Comparison of ENCODE assay signal across 1 cellular context in the genomic region with DNA sequence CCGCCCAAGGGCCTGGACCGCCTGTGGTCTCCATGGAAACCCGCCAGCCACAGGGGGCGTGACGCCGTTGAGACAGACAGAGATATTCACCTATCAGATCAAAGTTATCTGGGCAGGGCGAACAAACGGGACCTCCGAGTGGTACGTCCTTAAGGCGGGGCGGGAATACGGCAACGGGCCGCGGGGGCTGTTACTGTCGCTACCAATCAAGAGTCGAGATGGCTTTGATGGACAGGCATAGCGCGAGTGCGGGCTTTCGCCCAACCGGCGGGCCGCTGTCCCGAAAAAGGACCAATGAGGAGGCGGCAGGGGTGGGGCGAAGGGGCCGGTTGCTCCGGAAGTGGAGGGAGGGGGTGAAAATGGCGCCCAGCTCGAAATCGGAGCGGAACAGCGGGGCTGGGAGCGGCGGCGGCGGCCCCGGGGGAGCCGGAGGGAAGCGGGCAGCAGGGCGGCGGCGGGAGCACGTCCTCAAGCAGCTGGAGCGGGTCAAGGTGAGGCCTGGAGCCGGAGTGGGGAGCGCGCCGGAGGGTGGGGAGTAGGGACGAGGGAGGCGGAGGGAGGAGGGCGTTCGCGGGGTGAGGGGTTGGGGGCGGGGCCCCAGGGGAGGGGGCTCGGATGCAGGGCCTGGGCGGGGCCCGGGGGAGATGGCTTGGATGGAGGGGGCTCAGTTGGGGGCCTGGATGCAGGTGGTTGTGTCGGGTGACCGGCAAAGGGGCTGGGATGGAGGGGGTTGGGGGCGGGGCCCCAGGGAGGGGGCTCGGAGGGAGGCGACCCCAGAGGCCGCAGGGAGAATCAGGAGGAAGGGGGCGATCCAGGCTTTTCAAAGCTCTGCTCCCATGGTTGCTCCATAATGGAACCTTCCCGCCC.
TF ChIP-seq lines count a peak whose summit lies in the region.

A gene with protein sequence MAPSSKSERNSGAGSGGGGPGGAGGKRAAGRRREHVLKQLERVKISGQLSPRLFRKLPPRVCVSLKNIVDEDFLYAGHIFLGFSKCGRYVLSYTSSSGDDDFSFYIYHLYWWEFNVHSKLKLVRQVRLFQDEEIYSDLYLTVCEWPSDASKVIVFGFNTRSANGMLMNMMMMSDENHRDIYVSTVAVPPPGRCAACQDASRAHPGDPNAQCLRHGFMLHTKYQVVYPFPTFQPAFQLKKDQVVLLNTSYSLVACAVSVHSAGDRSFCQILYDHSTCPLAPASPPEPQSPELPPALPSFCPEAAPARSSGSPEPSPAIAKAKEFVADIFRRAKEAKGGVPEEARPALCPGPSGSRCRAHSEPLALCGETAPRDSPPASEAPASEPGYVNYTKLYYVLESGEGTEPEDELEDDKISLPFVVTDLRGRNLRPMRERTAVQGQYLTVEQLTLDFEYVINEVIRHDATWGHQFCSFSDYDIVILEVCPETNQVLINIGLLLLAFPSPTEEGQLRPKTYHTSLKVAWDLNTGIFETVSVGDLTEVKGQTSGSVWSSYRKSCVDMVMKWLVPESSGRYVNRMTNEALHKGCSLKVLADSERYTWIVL (plus strand): TSS at position 356 of the 867 bp plus-strand sequence. CDS start 4 bp downstream, at position 360.

TF ChIP-seq in GM12878, 131 proteins besides CTCF, POLR2A, EP300 and RAD21 (continued from another document and continues in another):
- TF ChIP-seq, protein P1, sequence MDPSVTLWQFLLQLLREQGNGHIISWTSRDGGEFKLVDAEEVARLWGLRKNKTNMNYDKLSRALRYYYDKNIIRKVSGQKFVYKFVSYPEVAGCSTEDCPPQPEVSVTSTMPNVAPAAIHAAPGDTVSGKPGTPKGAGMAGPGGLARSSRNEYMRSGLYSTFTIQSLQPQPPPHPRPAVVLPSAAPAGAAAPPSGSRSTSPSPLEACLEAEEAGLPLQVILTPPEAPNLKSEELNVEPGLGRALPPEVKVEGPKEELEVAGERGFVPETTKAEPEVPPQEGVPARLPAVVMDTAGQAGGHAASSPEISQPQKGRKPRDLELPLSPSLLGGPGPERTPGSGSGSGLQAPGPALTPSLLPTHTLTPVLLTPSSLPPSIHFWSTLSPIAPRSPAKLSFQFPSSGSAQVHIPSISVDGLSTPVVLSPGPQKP (IDR thresholded peaks at IDR 0.05; ENCODE audit: low read depth, low read length): peak; percentile 91
- TF ChIP-seq, protein P2, sequence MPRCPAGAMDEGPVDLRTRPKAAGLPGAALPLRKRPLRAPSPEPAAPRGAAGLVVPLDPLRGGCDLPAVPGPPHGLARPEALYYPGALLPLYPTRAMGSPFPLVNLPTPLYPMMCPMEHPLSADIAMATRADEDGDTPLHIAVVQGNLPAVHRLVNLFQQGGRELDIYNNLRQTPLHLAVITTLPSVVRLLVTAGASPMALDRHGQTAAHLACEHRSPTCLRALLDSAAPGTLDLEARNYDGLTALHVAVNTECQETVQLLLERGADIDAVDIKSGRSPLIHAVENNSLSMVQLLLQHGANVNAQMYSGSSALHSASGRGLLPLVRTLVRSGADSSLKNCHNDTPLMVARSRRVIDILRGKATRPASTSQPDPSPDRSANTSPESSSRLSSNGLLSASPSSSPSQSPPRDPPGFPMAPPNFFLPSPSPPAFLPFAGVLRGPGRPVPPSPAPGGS (IDR thresholded peaks at IDR 0.05; ENCODE audit: borderline replicate concordance, insufficient read depth, low read depth, low read length, poor library complexity, severe bottlenecking): no peak
- TF ChIP-seq IKZF1 (conservative IDR thresholded peaks at IDR 0.05): no peak
- no peak for TF ChIP-seq SMARCA5 (IDR thresholded peaks at IDR 0.05)
- TF ChIP-seq, protein P3, sequence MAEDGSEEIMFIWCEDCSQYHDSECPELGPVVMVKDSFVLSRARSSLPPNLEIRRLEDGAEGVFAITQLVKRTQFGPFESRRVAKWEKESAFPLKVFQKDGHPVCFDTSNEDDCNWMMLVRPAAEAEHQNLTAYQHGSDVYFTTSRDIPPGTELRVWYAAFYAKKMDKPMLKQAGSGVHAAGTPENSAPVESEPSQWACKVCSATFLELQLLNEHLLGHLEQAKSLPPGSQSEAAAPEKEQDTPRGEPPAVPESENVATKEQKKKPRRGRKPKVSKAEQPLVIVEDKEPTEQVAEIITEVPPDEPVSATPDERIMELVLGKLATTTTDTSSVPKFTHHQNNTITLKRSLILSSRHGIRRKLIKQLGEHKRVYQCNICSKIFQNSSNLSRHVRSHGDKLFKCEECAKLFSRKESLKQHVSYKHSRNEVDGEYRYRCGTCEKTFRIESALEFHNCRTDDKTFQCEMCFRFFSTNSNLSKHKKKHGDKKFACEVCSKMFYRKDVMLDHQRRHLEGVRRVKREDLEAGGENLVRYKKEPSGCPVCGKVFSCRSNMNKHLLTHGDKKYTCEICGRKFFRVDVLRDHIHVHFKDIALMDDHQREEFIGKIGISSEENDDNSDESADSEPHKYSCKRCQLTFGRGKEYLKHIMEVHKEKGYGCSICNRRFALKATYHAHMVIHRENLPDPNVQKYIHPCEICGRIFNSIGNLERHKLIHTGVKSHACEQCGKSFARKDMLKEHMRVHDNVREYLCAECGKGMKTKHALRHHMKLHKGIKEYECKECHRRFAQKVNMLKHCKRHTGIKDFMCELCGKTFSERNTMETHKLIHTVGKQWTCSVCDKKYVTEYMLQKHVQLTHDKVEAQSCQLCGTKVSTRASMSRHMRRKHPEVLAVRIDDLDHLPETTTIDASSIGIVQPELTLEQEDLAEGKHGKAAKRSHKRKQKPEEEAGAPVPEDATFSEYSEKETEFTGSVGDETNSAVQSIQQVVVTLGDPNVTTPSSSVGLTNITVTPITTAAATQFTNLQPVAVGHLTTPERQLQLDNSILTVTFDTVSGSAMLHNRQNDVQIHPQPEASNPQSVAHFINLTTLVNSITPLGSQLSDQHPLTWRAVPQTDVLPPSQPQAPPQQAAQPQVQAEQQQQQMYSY (CRISPR knock-in tag; IDR thresholded peaks at IDR 0.05): no peak
- no peak for TF ChIP-seq CBFB (IDR thresholded peaks at IDR 0.05; ENCODE audit: low read depth)
- TF ChIP-seq, protein P4, sequence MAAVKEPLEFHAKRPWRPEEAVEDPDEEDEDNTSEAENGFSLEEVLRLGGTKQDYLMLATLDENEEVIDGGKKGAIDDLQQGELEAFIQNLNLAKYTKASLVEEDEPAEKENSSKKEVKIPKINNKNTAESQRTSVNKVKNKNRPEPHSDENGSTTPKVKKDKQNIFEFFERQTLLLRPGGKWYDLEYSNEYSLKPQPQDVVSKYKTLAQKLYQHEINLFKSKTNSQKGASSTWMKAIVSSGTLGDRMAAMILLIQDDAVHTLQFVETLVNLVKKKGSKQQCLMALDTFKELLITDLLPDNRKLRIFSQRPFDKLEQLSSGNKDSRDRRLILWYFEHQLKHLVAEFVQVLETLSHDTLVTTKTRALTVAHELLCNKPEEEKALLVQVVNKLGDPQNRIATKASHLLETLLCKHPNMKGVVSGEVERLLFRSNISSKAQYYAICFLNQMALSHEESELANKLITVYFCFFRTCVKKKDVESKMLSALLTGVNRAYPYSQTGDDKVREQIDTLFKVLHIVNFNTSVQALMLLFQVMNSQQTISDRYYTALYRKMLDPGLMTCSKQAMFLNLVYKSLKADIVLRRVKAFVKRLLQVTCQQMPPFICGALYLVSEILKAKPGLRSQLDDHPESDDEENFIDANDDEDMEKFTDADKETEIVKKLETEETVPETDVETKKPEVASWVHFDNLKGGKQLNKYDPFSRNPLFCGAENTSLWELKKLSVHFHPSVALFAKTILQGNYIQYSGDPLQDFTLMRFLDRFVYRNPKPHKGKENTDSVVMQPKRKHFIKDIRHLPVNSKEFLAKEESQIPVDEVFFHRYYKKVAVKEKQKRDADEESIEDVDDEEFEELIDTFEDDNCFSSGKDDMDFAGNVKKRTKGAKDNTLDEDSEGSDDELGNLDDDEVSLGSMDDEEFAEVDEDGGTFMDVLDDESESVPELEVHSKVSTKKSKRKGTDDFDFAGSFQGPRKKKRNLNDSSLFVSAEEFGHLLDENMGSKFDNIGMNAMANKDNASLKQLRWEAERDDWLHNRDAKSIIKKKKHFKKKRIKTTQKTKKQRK (IDR thresholded peaks at IDR 0.05; ENCODE audit: low read depth, low read length): peak; percentile 95
- TF ChIP-seq ASH2L (IDR thresholded peaks at IDR 0.05; ENCODE audit: borderline replicate concordance, low read depth): no peak
- TF ChIP-seq, protein P5, sequence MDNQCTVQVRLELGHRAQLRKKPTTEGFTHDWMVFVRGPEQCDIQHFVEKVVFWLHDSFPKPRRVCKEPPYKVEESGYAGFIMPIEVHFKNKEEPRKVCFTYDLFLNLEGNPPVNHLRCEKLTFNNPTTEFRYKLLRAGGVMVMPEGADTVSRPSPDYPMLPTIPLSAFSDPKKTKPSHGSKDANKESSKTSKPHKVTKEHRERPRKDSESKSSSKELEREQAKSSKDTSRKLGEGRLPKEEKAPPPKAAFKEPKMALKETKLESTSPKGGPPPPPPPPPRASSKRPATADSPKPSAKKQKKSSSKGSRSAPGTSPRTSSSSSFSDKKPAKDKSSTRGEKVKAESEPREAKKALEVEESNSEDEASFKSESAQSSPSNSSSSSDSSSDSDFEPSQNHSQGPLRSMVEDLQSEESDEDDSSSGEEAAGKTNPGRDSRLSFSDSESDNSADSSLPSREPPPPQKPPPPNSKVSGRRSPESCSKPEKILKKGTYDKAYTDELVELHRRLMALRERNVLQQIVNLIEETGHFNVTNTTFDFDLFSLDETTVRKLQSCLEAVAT (IDR thresholded peaks at IDR 0.05): no peak
- TF ChIP-seq, protein P6, sequence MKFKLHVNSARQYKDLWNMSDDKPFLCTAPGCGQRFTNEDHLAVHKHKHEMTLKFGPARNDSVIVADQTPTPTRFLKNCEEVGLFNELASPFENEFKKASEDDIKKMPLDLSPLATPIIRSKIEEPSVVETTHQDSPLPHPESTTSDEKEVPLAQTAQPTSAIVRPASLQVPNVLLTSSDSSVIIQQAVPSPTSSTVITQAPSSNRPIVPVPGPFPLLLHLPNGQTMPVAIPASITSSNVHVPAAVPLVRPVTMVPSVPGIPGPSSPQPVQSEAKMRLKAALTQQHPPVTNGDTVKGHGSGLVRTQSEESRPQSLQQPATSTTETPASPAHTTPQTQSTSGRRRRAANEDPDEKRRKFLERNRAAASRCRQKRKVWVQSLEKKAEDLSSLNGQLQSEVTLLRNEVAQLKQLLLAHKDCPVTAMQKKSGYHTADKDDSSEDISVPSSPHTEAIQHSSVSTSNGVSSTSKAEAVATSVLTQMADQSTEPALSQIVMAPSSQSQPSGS (IDR thresholded peaks at IDR 0.05; ENCODE audit: low read length): no peak
- TF ChIP-seq PAX8 (IDR thresholded peaks at IDR 0.05): no peak
- no peak for TF ChIP-seq FOXK2 (IDR thresholded peaks at IDR 0.05)
- 0 out of 2 replicates have a peak, but pooled peaks have one; percentile 37 for TF ChIP-seq NBN (IDR thresholded peaks at IDR 0.05)
- TF ChIP-seq, protein P7, sequence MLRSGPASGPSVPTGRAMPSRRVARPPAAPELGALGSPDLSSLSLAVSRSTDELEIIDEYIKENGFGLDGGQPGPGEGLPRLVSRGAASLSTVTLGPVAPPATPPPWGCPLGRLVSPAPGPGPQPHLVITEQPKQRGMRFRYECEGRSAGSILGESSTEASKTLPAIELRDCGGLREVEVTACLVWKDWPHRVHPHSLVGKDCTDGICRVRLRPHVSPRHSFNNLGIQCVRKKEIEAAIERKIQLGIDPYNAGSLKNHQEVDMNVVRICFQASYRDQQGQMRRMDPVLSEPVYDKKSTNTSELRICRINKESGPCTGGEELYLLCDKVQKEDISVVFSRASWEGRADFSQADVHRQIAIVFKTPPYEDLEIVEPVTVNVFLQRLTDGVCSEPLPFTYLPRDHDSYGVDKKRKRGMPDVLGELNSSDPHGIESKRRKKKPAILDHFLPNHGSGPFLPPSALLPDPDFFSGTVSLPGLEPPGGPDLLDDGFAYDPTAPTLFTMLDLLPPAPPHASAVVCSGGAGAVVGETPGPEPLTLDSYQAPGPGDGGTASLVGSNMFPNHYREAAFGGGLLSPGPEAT (IDR thresholded peaks at IDR 0.05; ENCODE audit: low read depth): no peak; the same call in 1 of the 2 replicates
- no peak for TF ChIP-seq ZNF384 (IDR thresholded peaks at IDR 0.05; ENCODE audit: borderline replicate concordance, low read depth, low read length)
- TF ChIP-seq, protein P8, sequence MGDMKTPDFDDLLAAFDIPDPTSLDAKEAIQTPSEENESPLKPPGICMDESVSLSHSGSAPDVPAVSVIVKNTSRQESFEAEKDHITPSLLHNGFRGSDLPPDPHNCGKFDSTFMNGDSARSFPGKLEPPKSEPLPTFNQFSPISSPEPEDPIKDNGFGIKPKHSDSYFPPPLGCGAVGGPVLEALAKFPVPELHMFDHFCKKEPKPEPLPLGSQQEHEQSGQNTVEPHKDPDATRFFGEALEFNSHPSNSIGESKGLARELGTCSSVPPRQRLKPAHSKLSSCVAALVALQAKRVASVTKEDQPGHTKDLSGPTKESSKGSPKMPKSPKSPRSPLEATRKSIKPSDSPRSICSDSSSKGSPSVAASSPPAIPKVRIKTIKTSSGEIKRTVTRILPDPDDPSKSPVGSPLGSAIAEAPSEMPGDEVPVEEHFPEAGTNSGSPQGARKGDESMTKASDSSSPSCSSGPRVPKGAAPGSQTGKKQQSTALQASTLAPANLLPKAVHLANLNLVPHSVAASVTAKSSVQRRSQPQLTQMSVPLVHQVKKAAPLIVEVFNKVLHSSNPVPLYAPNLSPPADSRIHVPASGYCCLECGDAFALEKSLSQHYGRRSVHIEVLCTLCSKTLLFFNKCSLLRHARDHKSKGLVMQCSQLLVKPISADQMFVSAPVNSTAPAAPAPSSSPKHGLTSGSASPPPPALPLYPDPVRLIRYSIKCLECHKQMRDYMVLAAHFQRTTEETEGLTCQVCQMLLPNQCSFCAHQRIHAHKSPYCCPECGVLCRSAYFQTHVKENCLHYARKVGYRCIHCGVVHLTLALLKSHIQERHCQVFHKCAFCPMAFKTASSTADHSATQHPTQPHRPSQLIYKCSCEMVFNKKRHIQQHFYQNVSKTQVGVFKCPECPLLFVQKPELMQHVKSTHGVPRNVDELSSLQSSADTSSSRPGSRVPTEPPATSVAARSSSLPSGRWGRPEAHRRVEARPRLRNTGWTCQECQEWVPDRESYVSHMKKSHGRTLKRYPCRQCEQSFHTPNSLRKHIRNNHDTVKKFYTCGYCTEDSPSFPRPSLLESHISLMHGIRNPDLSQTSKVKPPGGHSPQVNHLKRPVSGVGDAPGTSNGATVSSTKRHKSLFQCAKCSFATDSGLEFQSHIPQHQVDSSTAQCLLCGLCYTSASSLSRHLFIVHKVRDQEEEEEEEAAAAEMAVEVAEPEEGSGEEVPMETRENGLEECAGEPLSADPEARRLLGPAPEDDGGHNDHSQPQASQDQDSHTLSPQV (IDR thresholded peaks at IDR 0.05): no peak
- TF ChIP-seq, protein P9, sequence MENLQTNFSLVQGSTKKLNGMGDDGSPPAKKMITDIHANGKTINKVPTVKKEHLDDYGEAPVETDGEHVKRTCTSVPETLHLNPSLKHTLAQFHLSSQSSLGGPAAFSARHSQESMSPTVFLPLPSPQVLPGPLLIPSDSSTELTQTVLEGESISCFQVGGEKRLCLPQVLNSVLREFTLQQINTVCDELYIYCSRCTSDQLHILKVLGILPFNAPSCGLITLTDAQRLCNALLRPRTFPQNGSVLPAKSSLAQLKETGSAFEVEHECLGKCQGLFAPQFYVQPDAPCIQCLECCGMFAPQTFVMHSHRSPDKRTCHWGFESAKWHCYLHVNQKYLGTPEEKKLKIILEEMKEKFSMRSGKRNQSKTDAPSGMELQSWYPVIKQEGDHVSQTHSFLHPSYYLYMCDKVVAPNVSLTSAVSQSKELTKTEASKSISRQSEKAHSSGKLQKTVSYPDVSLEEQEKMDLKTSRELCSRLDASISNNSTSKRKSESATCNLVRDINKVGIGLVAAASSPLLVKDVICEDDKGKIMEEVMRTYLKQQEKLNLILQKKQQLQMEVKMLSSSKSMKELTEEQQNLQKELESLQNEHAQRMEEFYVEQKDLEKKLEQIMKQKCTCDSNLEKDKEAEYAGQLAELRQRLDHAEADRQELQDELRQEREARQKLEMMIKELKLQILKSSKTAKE (IDR thresholded peaks at IDR 0.05; ENCODE audit: low read depth, poor library complexity, severe bottlenecking): peak; percentile 83
- no peak for TF ChIP-seq RCOR1 (conservative IDR thresholded peaks at IDR 0.05; ENCODE audit: low read depth, low read length)
- TF ChIP-seq HCFC1 (IDR thresholded peaks at IDR 0.05; ENCODE audit: low read length): 0 out of 2 replicates have a peak, but pooled peaks have one; percentile 14
- TF ChIP-seq KLF5 (IDR thresholded peaks at IDR 0.05; ENCODE audit: partially characterized antibody): peak; percentile 96
- TF ChIP-seq NFXL1 (IDR thresholded peaks at IDR 0.05; ENCODE audit: borderline replicate concordance): no peak
